Comparison of ENCODE assay signal across 13 cellular contexts in the genomic region with DNA sequence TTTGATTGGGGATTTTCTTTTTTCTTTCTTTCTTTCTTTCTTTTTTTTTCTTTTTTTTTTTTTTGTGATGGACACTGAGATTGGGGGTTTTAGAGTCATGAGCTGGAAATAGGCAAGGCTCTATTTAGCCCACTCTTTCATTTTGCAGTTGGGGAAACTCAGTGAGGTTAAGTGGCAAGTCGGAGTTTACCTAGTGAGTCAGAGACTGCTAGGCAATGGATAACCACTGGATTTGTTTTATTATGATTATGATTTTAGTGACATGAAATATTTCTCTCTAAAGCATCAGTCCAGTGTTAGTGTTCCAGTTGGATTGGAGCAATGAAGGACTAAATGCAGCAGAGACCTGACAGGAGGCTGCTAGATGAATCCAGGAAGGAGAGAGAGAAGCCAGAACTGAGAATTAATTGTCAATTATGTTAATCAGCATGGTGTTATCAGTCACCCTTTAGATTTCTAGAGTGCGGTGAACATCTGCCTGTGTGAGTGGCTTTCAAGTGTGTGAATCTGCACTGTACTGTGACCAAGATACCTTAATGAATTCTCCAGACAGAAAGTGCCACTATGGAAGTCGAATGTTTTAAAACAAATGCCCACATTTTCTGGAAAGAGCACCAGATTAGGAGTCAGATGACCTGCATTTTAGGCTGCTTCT. TPM values are rescaled to one million over a fixed set of nuclear protein-coding genes. Genes with fewer than 3 reads are reported as not detected.
DNase-seq lines count a peak whose midpoint lies in the region; ATAC-seq, FAIRE-seq and TF ChIP-seq lines count a peak whose summit lies in the region.
"Had no signal": no experiment of that assay in that cellular context is flagged by ENCODE, and none has a peak within 500 bp of the region (broad histone marks: within the 10 kb centered on the region; RNA-seq: fewer than 3 reads in every experiment).

No MANE protein-coding gene starts in this region.

- H3K27me3 ChIP-seq in psoas muscle (ENCODE audit: insufficient read depth in 3 of 3, low read length in 2 of 3): no peaks in the 10 kb centered on the region

- no peak for FAIRE-seq in D721Med (lab: Jason Lieb, UNC)
- FAIRE-seq: A204.1 had no signal

- H3K4me3 ChIP-seq in psoas muscle: no peak overlapping the region
- H3K4me3 ChIP-seq: skin epidermis had no signal

- H3K27ac ChIP-seq in psoas muscle: peak overlapping the region; percentile 66
- H3K27ac ChIP-seq: skin epidermis had no signal

- H3K9me3 Mint-ChIP-seq in T-helper 1 cell treated with Interleukin-12 subunit alpha and Interleukin-12 subunit beta and Interleukin-4 antibody, amounts not matched to agents 30 μg/mL and 1 μg/mL, for 36 hours: no peaks in the 10 kb centered on the region
- H3K9me3 Mint-ChIP-seq in activated naive CD8-positive, alpha-beta T cell treated with anti-CD3 and anti-CD28 coated beads, Interleukin-2, amount 10 ng/mL, durations not matched to agents 7 days and 5 days: no peaks in the 10 kb centered on the region

- peaks cover 57% of the 10 kb centered on the region for H3K4me1 Mint-ChIP-seq in T-helper 1 cell treated with Interleukin-12 subunit alpha and Interleukin-12 subunit beta and Interleukin-4 antibody, amounts not matched to agents 30 μg/mL and 1 μg/mL, for 36 hours (ENCODE audit: low read depth)
- H3K4me1 Mint-ChIP-seq in activated naive CD8-positive, alpha-beta T cell treated with anti-CD3 and anti-CD28 coated beads, Interleukin-2, amount 10 ng/mL, durations not matched to agents 7 days and 5 days: peaks cover 71% of the 10 kb centered on the region

- intact Hi-C loops in psoas muscle (cut with DNase I): no loop called here

- 89 to 97% (median 93%) methylated on average over 3 of the region's 3 CpGs for WGBS in psoas muscle, 3 donors

- H3K27ac Mint-ChIP-seq in T-helper 1 cell treated with Interleukin-12 subunit alpha and Interleukin-12 subunit beta and Interleukin-4 antibody, amounts not matched to agents 30 μg/mL and 1 μg/mL, for 36 hours: peak overlapping the region; percentile 80
- H3K27ac Mint-ChIP-seq in activated naive CD8-positive, alpha-beta T cell treated with anti-CD3 and anti-CD28 coated beads, Interleukin-2, amount 10 ng/mL, durations not matched to agents 7 days and 5 days: no peak overlapping the region

- no peaks in the 10 kb centered on the region for H3K36me3 ChIP-seq in psoas muscle (ENCODE audit: insufficient read depth in 1 of 2, low read depth in 1 of 2)

- H3K4me1 ChIP-seq in psoas muscle: peaks cover 69% of the 10 kb centered on the region

- no peaks in the 10 kb centered on the region for H3K27me3 Mint-ChIP-seq in T-helper 1 cell treated with Interleukin-12 subunit alpha and Interleukin-12 subunit beta and Interleukin-4 antibody, amounts not matched to agents 30 μg/mL and 1 μg/mL, for 36 hours (ENCODE audit: low read depth)
- no peaks in the 10 kb centered on the region for H3K27me3 Mint-ChIP-seq in activated naive CD8-positive, alpha-beta T cell treated with anti-CD3 and anti-CD28 coated beads, Interleukin-2, amount 10 ng/mL, durations not matched to agents 7 days and 5 days

- no peak for DNase-seq in T-helper 1 cell
- no peak for DNase-seq in activated naive CD8-positive, alpha-beta T cell treated with anti-CD3 and anti-CD28 coated beads, Interleukin-2, amount 10 ng/mL, durations not matched to agents 7 days and 5 days
- no peak for DNase-seq in psoas muscle
- DNase-seq in D721Med (ENCODE audit: insufficient read length, low spot score): no peak
- DNase-seq in SW480 (ENCODE audit: low spot score): no peak
- DNase-seq in amygdala (lab: John Stamatoyannopoulos, UW): no peak
- DNase-seq: activated CD4-positive, alpha-beta T cell treated with anti-CD3 and anti-CD28 coated beads, Interleukin-2, amount 50 U/mL, for 48 hours; GDM1; NCI-H2107 had no signal

- H3K9me3 ChIP-seq in psoas muscle: no peaks in the 10 kb centered on the region

- no peak for TF ChIP-seq CTCF in psoas muscle (IDR thresholded peaks at IDR 0.05)
- TF ChIP-seq CTCF in D721Med (IDR thresholded peaks at IDR 0.05; ENCODE audit: insufficient read depth, missing control alignments): no peak

- peaks cover 19% of the 10 kb centered on the region for H3K36me3 Mint-ChIP-seq in T-helper 1 cell treated with Interleukin-12 subunit alpha and Interleukin-12 subunit beta and Interleukin-4 antibody, amounts not matched to agents 30 μg/mL and 1 μg/mL, for 36 hours (ENCODE audit: low read depth)
- H3K36me3 Mint-ChIP-seq in activated naive CD8-positive, alpha-beta T cell treated with anti-CD3 and anti-CD28 coated beads, Interleukin-2, amount 10 ng/mL, durations not matched to agents 7 days and 5 days: peaks cover 20% of the 10 kb centered on the region

- peak overlapping the region; percentile 45 for H3K4me3 Mint-ChIP-seq in T-helper 1 cell treated with Interleukin-12 subunit alpha and Interleukin-12 subunit beta and Interleukin-4 antibody, amounts not matched to agents 30 μg/mL and 1 μg/mL, for 36 hours
- peak overlapping the region; percentile 43 for H3K4me3 Mint-ChIP-seq in activated naive CD8-positive, alpha-beta T cell treated with anti-CD3 and anti-CD28 coated beads, Interleukin-2, amount 10 ng/mL, durations not matched to agents 7 days and 5 days

- peak; percentile 60 for ATAC-seq in HG02798 (IDR thresholded peaks at IDR 0.05; ENCODE audit: poor library complexity, unreplicated experiment)
- no peak for ATAC-seq in activated naive CD8-positive, alpha-beta T cell treated with anti-CD3 and anti-CD28 coated beads, Interleukin-2, amount 10 ng/mL, durations not matched to agents 7 days and 5 days (ENCODE audit: low read depth)
- ATAC-seq in psoas muscle: no peak

- POLR2A ChIA-PET in activated naive CD8-positive, alpha-beta T cell treated with anti-CD3 and anti-CD28 coated beads, Interleukin-2, amount 10 ng/mL, durations not matched to agents 7 days and 5 days (lab: Charles Lee): no interaction called here

RNA-seq across cellular contexts. Expression of gene BMAL1, which starts 10.9 kb away (rescaled TPM):
- 10 to 100 TPM; 76.8 to 83.3 TPM for total RNA-seq in activated naive CD8-positive, alpha-beta T cell treated with anti-CD3 and anti-CD28 coated beads, Interleukin-2, amount 10 ng/mL, durations not matched to agents 7 days and 5 days
- 10 to 100 TPM; 15.1 to 35.4 (median 23.4) TPM for total RNA-seq in psoas muscle
- polyA plus RNA-seq in psoas muscle: 10 to 100 TPM in 2 of 3 donors, 1 to 10 TPM in 1; 7.4 to 34.6 (median 28.2) TPM
